9 cellular contexts compared by ENCODE assay signal in the genomic region with DNA sequence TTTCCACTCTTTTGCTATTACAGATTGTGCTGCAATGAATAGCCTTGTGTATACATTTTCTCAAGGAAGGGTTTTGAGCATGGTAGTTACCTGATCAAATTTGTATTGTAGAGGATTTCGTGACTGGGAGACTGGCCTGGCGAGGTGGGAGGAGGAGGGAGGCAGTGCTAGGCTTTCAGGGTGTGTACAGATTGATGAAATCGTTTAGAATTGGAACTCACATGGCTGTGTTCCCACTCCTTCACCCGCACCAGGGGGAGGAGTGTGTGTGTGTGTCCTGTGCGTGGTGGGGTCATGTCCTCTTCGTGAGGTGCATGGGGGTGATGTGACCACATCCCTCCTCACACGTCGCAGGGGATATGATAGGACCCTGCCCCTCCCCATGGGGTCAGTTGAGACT. TPM values are rescaled to one million over a fixed set of nuclear protein-coding genes. Genes with fewer than 3 reads are reported as not detected.
A peak's percentile ranks its signal among the peaks of the same experiment; 100 is the strongest.
DNase-seq lines count a peak whose midpoint lies in the region; ATAC-seq and TF ChIP-seq lines count a peak whose summit lies in the region.
"Had no signal": no experiment of that assay in that cellular context is flagged by ENCODE, and none has a peak within 500 bp of the region (broad histone marks: within the 10 kb centered on the region; RNA-seq: fewer than 3 reads in every experiment).

No MANE protein-coding gene starts in this region.

- H3K4me3 ChIP-seq in GM23338 (peak overlapping the region; percentile 77), hepatocyte (no peak overlapping the region), prostate gland (peak overlapping the region; percentile 6 to 30), HAP-1 (no peak overlapping the region)

- WGBS in hepatocyte (ENCODE audit: low lambda C conversion rate, missing lambda C conversion rate) = 37% methylated on average over 8 of the region's 8 CpGs
- 65% methylated on average over 8 of the region's 8 CpGs for WGBS in prostate gland

- no peaks in the 10 kb centered on the region for H3K9me2 ChIP-seq in GM23338 (ENCODE audit: insufficient read depth)
- H3K9me2 ChIP-seq in hepatocyte (replicated peaks; ENCODE audit: insufficient read depth) = no peaks in the 10 kb centered on the region

- no peaks in the 10 kb centered on the region for H3K9me3 Mint-ChIP-seq in GM23338
- H3K9me3 Mint-ChIP-seq in T-cell = no peaks in the 10 kb centered on the region

- peaks cover 35% of the 10 kb centered on the region for H3K27me3 ChIP-seq in GM23338 (ENCODE audit: insufficient read depth)
- H3K27me3 ChIP-seq in hepatocyte = peaks cover 26% of the 10 kb centered on the region
- no peaks in the 10 kb centered on the region for H3K27me3 ChIP-seq in prostate gland (replicated peaks; ENCODE audit: insufficient read depth)
- no peaks in the 10 kb centered on the region for H3K27me3 ChIP-seq in HAP-1 (ENCODE audit: low read depth)

- no peak overlapping the region for H2AFZ ChIP-seq in GM23338
- H2AFZ ChIP-seq in hepatocyte = no peak overlapping the region

- no peak for TF ChIP-seq POLR2A in prostate gland (IDR thresholded peaks at IDR 0.05)

- H3K27ac Mint-ChIP-seq in GM23338 (no peak overlapping the region), T-cell (no peak overlapping the region)

- peaks cover 9% of the 10 kb centered on the region; the same call in 2 of the 3 replicates for H3K36me3 Mint-ChIP-seq in GM23338 (ENCODE audit: low read depth)
- peaks cover 6% of the 10 kb centered on the region for H3K36me3 Mint-ChIP-seq in T-cell

- H3K79me2 ChIP-seq in GM23338 (replicated peaks; ENCODE audit: insufficient read depth) = no peaks in the 10 kb centered on the region
- no peaks in the 10 kb centered on the region for H3K79me2 ChIP-seq in hepatocyte

- H4K20me1 ChIP-seq in GM23338 (replicated peaks; ENCODE audit: insufficient read depth) (peaks cover 16% of the 10 kb centered on the region), hepatocyte (ENCODE audit: insufficient read depth, poor library complexity, severe bottlenecking) (peaks cover 15% of the 10 kb centered on the region)

- H3K27me3 Mint-ChIP-seq in GM23338 (ENCODE audit: insufficient read depth, low read depth, poor library complexity) = peaks cover 26% of the 10 kb centered on the region
- peaks cover 6 to 10% of the 10 kb centered on the region in 2 donors for H3K27me3 Mint-ChIP-seq in T-cell

- H3K4me3 Mint-ChIP-seq in GM23338 (peak overlapping the region; percentile 72), T-cell (peak overlapping the region; percentile 4 to 76 (median 65))

- DNase-seq in GM23338 (ENCODE audit: low spot score) (no peak), T-cell (no peak), hepatocyte (ENCODE audit: low spot score) (no peak), prostate gland (ENCODE audit: low spot score) (no peak), HAP-1 (ENCODE audit: low spot score in 2 of 2) (no peak), NCI-H446 (lab: John Stamatoyannopoulos, UW) (no peak)
- DNase-seq: NCI-H446 treated with DMSO at 0.1 percent for 48 hours had no signal

- TF ChIP-seq CTCF in GM23338 (conservative IDR thresholded peaks at IDR 0.05; ENCODE audit: low read depth in 2 of 2) (no peak), hepatocyte (IDR thresholded peaks at IDR 0.05; ENCODE audit: poor library complexity) (no peak), prostate gland (IDR thresholded peaks at IDR 0.05) (no peak)

- H3K4me1 Mint-ChIP-seq in GM23338 = peaks cover 13% of the 10 kb centered on the region; the same call in 2 of the 3 replicates
- H3K4me1 Mint-ChIP-seq in T-cell = peaks cover 14 to 26% (median 20%) of the 10 kb centered on the region in 3 donors

- no peaks in the 10 kb centered on the region for H3F3A ChIP-seq in GM23338 (replicated peaks; ENCODE audit: low read depth)

- H3K9me3 ChIP-seq in hepatocyte (ENCODE audit: low read depth) (no peaks in the 10 kb centered on the region), prostate gland (no peaks in the 10 kb centered on the region), HAP-1 (no peaks in the 10 kb centered on the region)

- CTCF ChIA-PET in T-cell (lab: Charles Lee) = no interaction called here

- peak overlapping the region; percentile 99 for H3K4me2 ChIP-seq in GM23338
- peak overlapping the region; percentile 98 for H3K4me2 ChIP-seq in hepatocyte

- intact Hi-C loops in prostate gland (cut with DNase I) = loop anchor here (10.0 kb wide), 1 partner anchor 130 kb away; the partner anchor contains the start of gene IRF2BP1

- ATAC-seq in GM23338 (no peak), T-cell (replicated peaks in 1 of 4) (no peak), HG03442 (IDR thresholded peaks at IDR 0.05; ENCODE audit: unreplicated experiment) (no peak)

- POLR2A ChIA-PET in T-cell (lab: Charles Lee) = no interaction called here

- H3K36me3 ChIP-seq in GM23338 (ENCODE audit: insufficient read depth) (no peaks in the 10 kb centered on the region), hepatocyte (replicated peaks; ENCODE audit: insufficient read depth, low read depth) (no peaks in the 10 kb centered on the region), prostate gland (no peaks in the 10 kb centered on the region), HAP-1 (replicated peaks) (peaks cover 15% of the 10 kb centered on the region)

- H3K4me1 ChIP-seq in GM23338 (ENCODE audit: insufficient read depth) = peaks cover 9% of the 10 kb centered on the region; the same call in 1 of the 2 replicates
- peaks cover 10% of the 10 kb centered on the region for H3K4me1 ChIP-seq in hepatocyte (ENCODE audit: insufficient read depth)
- H3K4me1 ChIP-seq in prostate gland (replicated peaks) = peaks cover 10% of the 10 kb centered on the region
- H3K4me1 ChIP-seq in HAP-1 = no peaks in the 10 kb centered on the region; the same call in 1 of the 2 replicates

- H3K27ac ChIP-seq in GM23338 (ENCODE audit: low read depth) (no peak overlapping the region), hepatocyte (no peak overlapping the region), prostate gland (no peak overlapping the region)

- in situ Hi-C loops in HAP-1 (cut with MboI; ENCODE audit: low sequenced_read_pairs) = no loop called here

TF ChIP-seq in GM23338, 12 proteins besides CTCF, POLR2A, EP300 and RAD21 (continues in another document):
- TF ChIP-seq CREB1 (CRISPR knock-in tag; IDR thresholded peaks at IDR 0.05; ENCODE audit: low read depth) = no peak
- TF ChIP-seq STAT1 (IDR thresholded peaks at IDR 0.05; ENCODE audit: unreplicated experiment) = no peak
- TF ChIP-seq JUNB (IDR thresholded peaks at IDR 0.05; ENCODE audit: unreplicated experiment) = no peak
- TF ChIP-seq EZH2phosphoT487 (IDR thresholded peaks at IDR 0.05; ENCODE audit: unreplicated experiment) = no peak
- no peak for TF ChIP-seq NANOG (IDR thresholded peaks at IDR 0.05; ENCODE audit: borderline replicate concordance)
- no peak for TF ChIP-seq ZNF331 (CRISPR knock-in tag; IDR thresholded peaks at IDR 0.05; ENCODE audit: low read depth)

RNA-seq across cellular contexts. Expression of gene PGLYRP1, which starts 8.3 kb away (rescaled TPM):
- not detected in 2 replicates for total RNA-seq in GM23338 (2014; rRNA removed; shearing (Covaris generic))
- polyA plus RNA-seq in GM23338 (2016; fragmentation: Nextera tagmentation; extraction: Ambion mirVana) (0.33 TPM in 1 of 2 replicates, not detected in the other), hepatocyte (not detected in 2 replicates)
- total RNA-seq in T-cell (not detected), hepatocyte (not detected in 2 replicates), prostate gland (not detected)
- total RNA-seq: ureter had no signal

RNA-seq across cellular contexts. Expression of gene CCDC61, which starts 19.3 kb away (rescaled TPM):
- 16.4 and 22.4 TPM in 2 replicates for total RNA-seq in GM23338 (2014; rRNA removed; shearing (Covaris generic))
- polyA plus RNA-seq in GM23338 (2016; fragmentation: Nextera tagmentation; extraction: Ambion mirVana) (6.7 and 9.8 TPM in 2 replicates), hepatocyte (7.3 and 9.8 TPM in 2 replicates)
- total RNA-seq in T-cell (10 to 100 TPM; 18.3 to 42.9 (median 39.4) TPM), hepatocyte (3.6 and 4.5 TPM in 2 replicates), prostate gland (10 to 100 TPM; 22.9 to 23.7 TPM)

RNA-seq across cellular contexts. Expression of gene IGFL4, which starts 26.3 kb away (rescaled TPM):
- total RNA-seq in GM23338 (2014; rRNA removed; shearing (Covaris generic)) = 0.87 and 1.0 TPM in 2 replicates
- 0.06 and 0.23 TPM in 2 replicates for polyA plus RNA-seq in GM23338 (2016; fragmentation: Nextera tagmentation; extraction: Ambion mirVana)
- not detected for total RNA-seq in T-cell
- 1.1 and 1.8 TPM in 2 replicates for total RNA-seq in hepatocyte
- 0.41 and 0.83 TPM in 2 replicates for polyA plus RNA-seq in hepatocyte
- total RNA-seq in prostate gland = not detected
- total RNA-seq: ureter had no signal

RNA-seq across cellular contexts. Expression of gene NOVA2, which starts 40.9 kb away (rescaled TPM):
- total RNA-seq in GM23338 (2014; rRNA removed; shearing (Covaris generic)) = 13.7 and 14.9 TPM in 2 replicates
- polyA plus RNA-seq in GM23338 (2016; fragmentation: Nextera tagmentation; extraction: Ambion mirVana) = 5.1 and 5.3 TPM in 2 replicates
- under 1 TPM in 1 of 5 donors, not detected in 4; 0.03 TPM for total RNA-seq in T-cell
- 0.12 TPM in 1 of 2 replicates, not detected in the other for total RNA-seq in hepatocyte
- 0.08 and 0.16 TPM in 2 replicates for polyA plus RNA-seq in hepatocyte
- 1 to 10 TPM in 1 of 2 donors, under 1 TPM in 1; 0.87 to 3.1 TPM for total RNA-seq in prostate gland

Comparison
In these comparisons a context has a peak if more than half of its experiments do, and no peak if none do; other contexts are left out.
1. H3K4me3 ChIP-seq: peak in GM23338 (single experiment) and prostate gland (2 of 2); none in hepatocyte (single experiment) and HAP-1 (single experiment).